8 cellular contexts compared by ENCODE assay signal in the genomic region with DNA sequence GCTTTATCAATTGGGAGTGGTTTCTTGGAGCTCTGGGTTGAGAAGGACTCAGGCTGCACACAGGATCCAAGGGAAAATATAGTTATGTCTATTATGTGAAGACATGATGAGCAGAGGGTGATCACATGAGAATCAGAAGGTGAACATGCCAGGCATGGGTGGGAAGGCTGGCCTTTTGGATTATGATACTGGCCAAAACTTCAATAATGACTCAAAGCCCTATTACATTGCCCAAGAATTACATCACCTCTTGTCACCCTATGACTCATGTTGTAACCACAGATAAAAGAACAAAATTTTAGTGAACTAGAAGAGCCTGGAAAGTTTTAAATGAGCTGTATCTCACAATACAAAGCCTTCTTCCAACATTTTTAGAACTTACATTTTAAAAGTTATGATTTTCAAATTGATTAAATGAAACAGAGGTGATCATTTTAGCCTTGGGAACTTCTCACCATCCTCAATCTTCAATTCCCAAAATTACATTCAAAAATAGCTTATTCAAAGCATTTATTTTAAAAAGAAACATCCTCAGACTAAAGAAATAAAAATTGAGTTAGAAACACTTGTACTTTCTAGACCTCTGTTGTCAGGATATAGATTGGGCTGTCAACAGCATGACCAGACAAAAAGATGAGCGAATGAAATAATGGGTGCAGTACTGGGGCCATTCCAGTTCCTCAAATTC.
A peak's percentile ranks its signal among the peaks of the same experiment; 100 is the strongest.
DNase-seq lines count a peak whose midpoint lies in the region; ATAC-seq and TF ChIP-seq lines count a peak whose summit lies in the region.

No MANE protein-coding gene starts in this region.

- no peak overlapping the region for H3K4me3 ChIP-seq in mucosa of descending colon
- no peak overlapping the region for H3K4me3 ChIP-seq in CD8-positive, alpha-beta memory T cell (ENCODE audit: low read length)

- intact Hi-C loops in mucosa of descending colon (cut with DNase I, micrococcal nuclease) = loop anchor here in 1 of 2 donors (10.0 kb wide), 1 partner anchor 59 kb away; no protein-coding TSS in a partner anchor

- no peaks in the 10 kb centered on the region for H3K36me3 Mint-ChIP-seq in CD8-positive, alpha-beta memory T cell

- no peak overlapping the region for H3K27ac Mint-ChIP-seq in CD8-positive, alpha-beta memory T cell

- H3K4me1 ChIP-seq in mucosa of descending colon (ENCODE audit: low read depth) = peaks cover 8% of the 10 kb centered on the region
- no peaks in the 10 kb centered on the region for H3K4me1 ChIP-seq in CD8-positive, alpha-beta memory T cell (ENCODE audit: insufficient read depth, low read length)

- POLR2A ChIA-PET in CD8-positive, alpha-beta memory T cell (lab: Charles Lee) = no interaction called here

- no peaks in the 10 kb centered on the region for H3K36me3 ChIP-seq in mucosa of descending colon (ENCODE audit: low read depth)
- no peaks in the 10 kb centered on the region for H3K36me3 ChIP-seq in CD8-positive, alpha-beta memory T cell (ENCODE audit: insufficient read depth, low read length)

- CTCF ChIA-PET in CD8-positive, alpha-beta memory T cell (lab: Charles Lee) = no interaction called here

- no peaks in the 10 kb centered on the region for H3K4me1 Mint-ChIP-seq in CD8-positive, alpha-beta memory T cell

- H3K9me3 ChIP-seq in mucosa of descending colon = no peaks in the 10 kb centered on the region
- H3K9me3 ChIP-seq in CD8-positive, alpha-beta memory T cell (ENCODE audit: low read length) = no peaks in the 10 kb centered on the region

- no peaks in the 10 kb centered on the region for H3K27me3 ChIP-seq in CD8-positive, alpha-beta memory T cell (ENCODE audit: insufficient read depth, low read length, poor library complexity, severe bottlenecking)

- H3K27me3 Mint-ChIP-seq in CD8-positive, alpha-beta memory T cell = peaks cover 0 to 4% of the 10 kb centered on the region in 2 donors

- H3K27ac ChIP-seq in CD8-positive, alpha-beta memory T cell (ENCODE audit: low read depth, low read length) = no peak overlapping the region

- ATAC-seq in GM18519 (IDR thresholded peaks at IDR 0.05; ENCODE audit: low FRiP score, unreplicated experiment) = peak; percentile 68
- peak; percentile 97 for ATAC-seq in HG02884 (IDR thresholded peaks at IDR 0.05; ENCODE audit: unreplicated experiment)
- ATAC-seq in mucosa of descending colon = peak; percentile 60

- no peak overlapping the region for H3K4me3 Mint-ChIP-seq in CD8-positive, alpha-beta memory T cell

- peak; percentile 22 for DNase-seq in SKM-1 (lab: John Stamatoyannopoulos, UW; ENCODE audit: unreplicated experiment)
- DNase-seq in mucosa of descending colon = no peak
- DNase-seq in CD8-positive, alpha-beta memory T cell = no peak
- no peak for DNase-seq in NCI-H187 treated with DMSO at 0.1 percent for 48 hours (lab: John Stamatoyannopoulos, UW)
- no peak for DNase-seq in NCI-H82 (lab: John Stamatoyannopoulos, UW)
- no peak for DNase-seq in GF-D8 (lab: John Stamatoyannopoulos, UW)

- H3K9me3 Mint-ChIP-seq in CD8-positive, alpha-beta memory T cell = peaks cover 4 to 8% (median 7%) of the 10 kb centered on the region in 5 donors

- no peak for TF ChIP-seq CTCF in mucosa of descending colon (IDR thresholded peaks at IDR 0.05)
